Comparison of ENCODE assay signal across 31 cellular contexts in genomic region chr18:22250026-22250425, GRCh38.
"Had no signal": no experiment of that assay in that cellular context is flagged by ENCODE, and none has a peak within 500 bp of the region (broad histone marks: within the 10 kb centered on the region; RNA-seq: fewer than 3 reads in every experiment).

No MANE protein-coding gene starts in this region.

- H3K36me3 ChIP-seq: adrenal gland, ascending aorta, esophagus muscularis mucosa, gastroesophageal sphincter, heart right ventricle had no signal

- H3K9me3 ChIP-seq: adrenal gland, ascending aorta, esophagus muscularis mucosa, gastroesophageal sphincter, heart right ventricle had no signal

- H3K4me1 Mint-ChIP-seq: activated CD4-positive, alpha-beta T cell treated with anti-CD3 and anti-CD28 coated beads for 36 hours; activated CD4-positive, alpha-beta T cell treated with anti-CD3 and anti-CD28 coated beads, Interleukin-2, amount 10 ng/mL, durations not matched to agents 24 days and 14 days; activated naive CD4-positive, alpha-beta T cell treated with anti-CD3 and anti-CD28 coated beads, Interleukin-2, amount 50 U/mL, for 24 hours; activated naive CD8-positive, alpha-beta T cell treated with anti-CD3 and anti-CD28 coated beads for 36 hours; brain had no signal

- DNase-seq: activated CD4-positive, alpha-beta memory T cell treated with anti-CD3 and anti-CD28 coated beads for 36 hours; activated CD4-positive, alpha-beta T cell treated with anti-CD3 and anti-CD28 coated beads for 36 hours; activated CD4-positive, alpha-beta T cell treated with anti-CD3 and anti-CD28 coated beads, Interleukin-2, amount 10 ng/mL, durations not matched to agents 24 days and 14 days; activated CD4-positive, CD25-positive, alpha-beta regulatory T cell; activated CD4-positive, CD25-positive, alpha-beta regulatory T cell treated with anti-CD3 and anti-CD28 coated beads, Interleukin-2, amount 50 U/mL, for 72 hours; activated CD8-positive, alpha-beta memory T cell treated with anti-CD3 and anti-CD28 coated beads, Interleukin-2, amount 10 ng/mL, durations not matched to agents 7 days and 5 days; activated CD8-positive, alpha-beta memory T cell treated with anti-CD3 and anti-CD28 coated beads, Interleukin-2, amount 50 U/mL, for 4 hours; activated CD8-positive, alpha-beta T cell treated with anti-CD3 and anti-CD28 coated beads, Interleukin-2, amount 10 ng/mL, durations not matched to agents 7 days and 5 days; activated effector memory CD4-positive, alpha-beta T cell treated with anti-CD3 and anti-CD28 coated beads, Interleukin-2, amount 50 U/mL, for 16 hours; activated naive CD4-positive, alpha-beta T cell treated with anti-CD3 and anti-CD28 coated beads for 36 hours; activated naive CD8-positive, alpha-beta T cell treated with anti-CD3 and anti-CD28 coated beads for 36 hours; activated naive CD8-positive, alpha-beta T cell treated with anti-CD3 and anti-CD28 coated beads, Interleukin-2, amount 50 U/mL, for 24 hours; activated T-cell treated with anti-CD3 and anti-CD28 coated beads, Interleukin-2, amount 50 U/mL, for 1 hour; activated T-cell treated with anti-CD3 and anti-CD28 coated beads, Interleukin-2, amount 50 U/mL, for 48 hours; dermis blood vessel endothelial cell; effector CD4-positive, alpha-beta T cell; effector memory CD8-positive, alpha-beta T cell; erythroblast; foreskin melanocyte; heart right ventricle; T-helper 2 cell had no signal

- H3K27ac ChIP-seq: adrenal gland, ascending aorta, coronary artery, esophagus muscularis mucosa, gastroesophageal sphincter, heart right ventricle had no signal

- H3K4me3 Mint-ChIP-seq: activated CD4-positive, alpha-beta memory T cell treated with anti-CD3 and anti-CD28 coated beads for 36 hours; activated CD4-positive, alpha-beta T cell treated with anti-CD3 and anti-CD28 coated beads for 36 hours; activated CD4-positive, alpha-beta T cell treated with anti-CD3 and anti-CD28 coated beads, Interleukin-2, amount 10 ng/mL, durations not matched to agents 24 days and 14 days; activated CD8-positive, alpha-beta memory T cell treated with anti-CD3 and anti-CD28 coated beads, Interleukin-2, amount 10 ng/mL, durations not matched to agents 7 days and 5 days; activated CD8-positive, alpha-beta T cell treated with anti-CD3 and anti-CD28 coated beads, Interleukin-2, amount 10 ng/mL, durations not matched to agents 7 days and 5 days; activated naive CD4-positive, alpha-beta T cell treated with anti-CD3 and anti-CD28 coated beads for 36 hours; activated naive CD4-positive, alpha-beta T cell treated with anti-CD3 and anti-CD28 coated beads, Interleukin-2, amount 50 U/mL, for 24 hours; activated naive CD8-positive, alpha-beta T cell treated with anti-CD3 and anti-CD28 coated beads for 36 hours; activated naive CD8-positive, alpha-beta T cell treated with anti-CD3 and anti-CD28 coated beads, Interleukin-2, amount 50 U/mL, for 24 hours; activated T-helper 1 cell treated with anti-CD3 and anti-CD28 coated beads, Interleukin-12 subunit alpha, Interleukin-12 subunit beta, Interleukin-2, Interleukin-4 antibody, amounts not matched to agents 30 ng/mL and 10 ng/mL and 1 ng/mL, durations not matched to agents 14 hours and 24 hours and 36 hours; brain; central memory CD8-positive, alpha-beta T cell; effector memory CD8-positive, alpha-beta T cell had no signal

- H3K27me3 ChIP-seq: adrenal gland, ascending aorta, esophagus muscularis mucosa, heart right ventricle had no signal

- H3K9me3 Mint-ChIP-seq: activated CD4-positive, alpha-beta memory T cell treated with anti-CD3 and anti-CD28 coated beads for 36 hours; activated CD4-positive, alpha-beta T cell treated with anti-CD3 and anti-CD28 coated beads, Interleukin-2, amount 10 ng/mL, durations not matched to agents 24 days and 14 days; activated naive CD4-positive, alpha-beta T cell treated with anti-CD3 and anti-CD28 coated beads for 36 hours; activated naive CD4-positive, alpha-beta T cell treated with anti-CD3 and anti-CD28 coated beads, Interleukin-2, amount 50 U/mL, for 24 hours; activated naive CD8-positive, alpha-beta T cell treated with anti-CD3 and anti-CD28 coated beads for 36 hours; activated naive CD8-positive, alpha-beta T cell treated with anti-CD3 and anti-CD28 coated beads, Interleukin-2, amount 50 U/mL, for 24 hours; activated T-helper 1 cell treated with anti-CD3 and anti-CD28 coated beads, Interleukin-12 subunit alpha, Interleukin-12 subunit beta, Interleukin-2, Interleukin-4 antibody, amounts not matched to agents 30 ng/mL and 10 ng/mL and 1 ng/mL, durations not matched to agents 14 hours and 24 hours and 36 hours; activated T-helper 2 cell treated with anti-CD3 and anti-CD28 coated beads, Interferon-gamma antibody, Interleukin-2, Interleukin-4, amounts not matched to agents 10 μg/mL and 5 μg/mL and 100 μg/mL, durations not matched to agents 14 hours and 24 hours and 36 hours; brain; central memory CD8-positive, alpha-beta T cell; effector memory CD8-positive, alpha-beta T cell had no signal

- ATAC-seq: activated CD4-positive, alpha-beta T cell treated with anti-CD3 and anti-CD28 coated beads for 36 hours; activated CD8-positive, alpha-beta memory T cell treated with anti-CD3 and anti-CD28 coated beads, Interleukin-2, amount 10 ng/mL, durations not matched to agents 7 days and 5 days; activated CD8-positive, alpha-beta T cell treated with anti-CD3 and anti-CD28 coated beads, Interleukin-2, amount 10 ng/mL, durations not matched to agents 7 days and 5 days; activated naive CD8-positive, alpha-beta T cell treated with anti-CD3 and anti-CD28 coated beads, Interleukin-2, amount 50 U/mL, for 24 hours; effector memory CD8-positive, alpha-beta T cell; gastroesophageal sphincter had no signal

- H3K27me3 Mint-ChIP-seq: activated CD4-positive, alpha-beta memory T cell treated with anti-CD3 and anti-CD28 coated beads for 36 hours; activated CD4-positive, alpha-beta T cell treated with anti-CD3 and anti-CD28 coated beads for 36 hours; activated CD4-positive, alpha-beta T cell treated with anti-CD3 and anti-CD28 coated beads, Interleukin-2, amount 10 ng/mL, durations not matched to agents 24 days and 14 days; activated CD8-positive, alpha-beta memory T cell treated with anti-CD3 and anti-CD28 coated beads, Interleukin-2, amount 10 ng/mL, durations not matched to agents 7 days and 5 days; central memory CD8-positive, alpha-beta T cell had no signal

- H3K4me1 ChIP-seq: ascending aorta, gastroesophageal sphincter had no signal

- H3K4me3 ChIP-seq: adrenal gland, ascending aorta, coronary artery, esophagus muscularis mucosa, gastroesophageal sphincter, heart right ventricle had no signal

- H3K36me3 Mint-ChIP-seq: activated CD4-positive, alpha-beta memory T cell treated with anti-CD3 and anti-CD28 coated beads for 36 hours; activated CD8-positive, alpha-beta memory T cell treated with anti-CD3 and anti-CD28 coated beads, Interleukin-2, amount 10 ng/mL, durations not matched to agents 7 days and 5 days; activated naive CD4-positive, alpha-beta T cell treated with anti-CD3 and anti-CD28 coated beads, Interleukin-2, amount 50 U/mL, for 24 hours; activated naive CD8-positive, alpha-beta T cell treated with anti-CD3 and anti-CD28 coated beads for 36 hours; brain had no signal

- H3K27ac Mint-ChIP-seq: activated CD4-positive, alpha-beta memory T cell treated with anti-CD3 and anti-CD28 coated beads for 36 hours; activated CD4-positive, alpha-beta T cell treated with anti-CD3 and anti-CD28 coated beads for 36 hours; activated CD4-positive, alpha-beta T cell treated with anti-CD3 and anti-CD28 coated beads, Interleukin-2, amount 10 ng/mL, durations not matched to agents 24 days and 14 days; activated CD8-positive, alpha-beta memory T cell treated with anti-CD3 and anti-CD28 coated beads, Interleukin-2, amount 10 ng/mL, durations not matched to agents 7 days and 5 days; activated CD8-positive, alpha-beta T cell treated with anti-CD3 and anti-CD28 coated beads, Interleukin-2, amount 10 ng/mL, durations not matched to agents 7 days and 5 days; activated naive CD4-positive, alpha-beta T cell treated with anti-CD3 and anti-CD28 coated beads for 36 hours; activated naive CD4-positive, alpha-beta T cell treated with anti-CD3 and anti-CD28 coated beads, Interleukin-2, amount 50 U/mL, for 24 hours; activated naive CD8-positive, alpha-beta T cell treated with anti-CD3 and anti-CD28 coated beads for 36 hours; activated naive CD8-positive, alpha-beta T cell treated with anti-CD3 and anti-CD28 coated beads, Interleukin-2, amount 50 U/mL, for 24 hours; activated T-helper 1 cell treated with anti-CD3 and anti-CD28 coated beads, Interleukin-12 subunit alpha, Interleukin-12 subunit beta, Interleukin-2, Interleukin-4 antibody, amounts not matched to agents 30 ng/mL and 10 ng/mL and 1 ng/mL, durations not matched to agents 14 hours and 24 hours and 36 hours; activated T-helper 2 cell treated with anti-CD3 and anti-CD28 coated beads, Interferon-gamma antibody, Interleukin-2, Interleukin-4, amounts not matched to agents 10 μg/mL and 5 μg/mL and 100 μg/mL, durations not matched to agents 14 hours and 24 hours and 36 hours; brain had no signal
